In the genomic region with DNA sequence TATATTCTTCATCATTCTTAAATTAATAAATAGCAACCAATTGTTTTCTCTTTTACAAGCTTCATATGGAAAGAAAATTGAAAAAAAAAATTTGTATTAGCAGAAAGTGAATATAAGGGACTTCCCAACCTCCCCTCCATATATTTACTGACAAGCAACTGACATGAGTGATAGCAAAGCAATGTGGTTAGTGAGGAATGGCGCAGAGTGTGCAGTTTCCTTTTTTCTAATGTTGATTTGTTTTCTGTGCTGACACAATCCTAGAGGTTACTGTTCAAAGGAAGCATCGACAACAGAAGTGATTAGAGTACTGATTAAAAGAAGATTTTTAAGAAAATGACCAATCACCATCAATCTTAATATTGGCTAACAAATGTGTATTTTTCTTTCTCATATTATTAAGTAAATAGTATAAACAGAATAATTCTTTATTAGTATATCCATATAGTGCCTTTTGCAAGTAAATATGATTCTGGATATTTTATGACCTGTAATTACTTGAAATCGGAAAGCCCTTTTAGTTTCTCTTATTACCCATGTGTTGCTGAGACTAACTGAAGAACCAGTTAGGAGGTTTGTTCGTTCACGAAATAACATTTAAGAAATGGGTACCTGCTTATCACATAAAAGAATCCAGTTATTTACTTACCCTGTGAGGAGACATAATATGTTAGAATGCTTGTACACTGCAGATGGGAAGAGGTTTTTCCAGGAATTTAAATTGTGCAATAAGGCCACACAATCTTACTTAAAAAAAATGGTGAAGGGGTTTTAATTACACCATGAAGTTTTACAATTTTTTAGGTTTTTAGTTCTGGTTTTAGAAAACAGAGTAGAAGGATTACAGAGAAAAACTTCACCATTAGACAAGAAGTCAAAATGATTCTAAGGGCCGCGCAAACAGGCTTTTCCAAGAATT, we compare ENCODE assay signal across 8 cellular contexts. TPM values are rescaled to one million over a fixed set of nuclear protein-coding genes. Genes with fewer than 3 reads are reported as not detected.
A peak's percentile ranks its signal among the peaks of the same experiment; 100 is the strongest.
DNase-seq lines count a peak whose midpoint lies in the region; ATAC-seq and TF ChIP-seq lines count a peak whose summit lies in the region.

No MANE protein-coding gene starts in this region.

- H3K4me3 Mint-ChIP-seq in progenitor cell of endocrine pancreas (ENCODE audit: low read depth): peak overlapping the region; percentile 87

- no peak for TF ChIP-seq CTCF in HFF-Myc (IDR thresholded peaks at IDR 0.05; ENCODE audit: low read depth, low read length, missing control alignments)
- TF ChIP-seq CTCF in RWPE2 (IDR thresholded peaks at IDR 0.05; ENCODE audit: poor library complexity, severe bottlenecking): no peak
- TF ChIP-seq CTCF in progenitor cell of endocrine pancreas (IDR thresholded peaks at IDR 0.05; ENCODE audit: unreplicated experiment): no peak

- H3K4me1 ChIP-seq in RWPE2 (ENCODE audit: insufficient read depth, poor library complexity, severe bottlenecking) (peaks cover 33% of the 10 kb centered on the region), esophagus (ENCODE audit: control insufficient read depth in 2 of 2, insufficient read depth in 2 of 2, low read length in 1 of 2) (peaks cover 4 to 14% of the 10 kb centered on the region in 2 donors)

- DNase-seq in HFF-Myc (ENCODE audit: extremely low read depth, low read depth) (no peak), RWPE2 (ENCODE audit: low spot score) (no peak), progenitor cell of endocrine pancreas (ENCODE audit: low spot score, unreplicated experiment) (no peak)
- DNase-seq in stimulated activated CD4-positive, alpha-beta T cell treated with anti-CD3 and anti-CD28 coated beads, Interleukin-4, amount 100 ng/mL, for 4 hours: no peak

- H3K27ac ChIP-seq in RWPE2 (ENCODE audit: poor library complexity, severe bottlenecking): peak overlapping the region; percentile 94
- H3K27ac ChIP-seq in esophagus (ENCODE audit: low read depth in 2 of 2, low read length in 1 of 2): peak overlapping the region; percentile 98

- peaks cover 27% of the 10 kb centered on the region for H3K27me3 Mint-ChIP-seq in progenitor cell of endocrine pancreas

- H3K36me3 ChIP-seq in RWPE2 (ENCODE audit: low read depth): peaks cover 23% of the 10 kb centered on the region
- H3K36me3 ChIP-seq in esophagus (ENCODE audit: control insufficient read depth in 2 of 2, insufficient read depth in 2 of 2, low read length in 1 of 2): no peaks in the 10 kb centered on the region

- peak overlapping the region; percentile 0 for H3K27ac Mint-ChIP-seq in progenitor cell of endocrine pancreas

- ATAC-seq in RWPE2 (ENCODE audit: low read depth) (no peak), GM18517 (IDR thresholded peaks at IDR 0.05; ENCODE audit: unreplicated experiment) (no peak), HG02981 (IDR thresholded peaks at IDR 0.05; ENCODE audit: unreplicated experiment) (no peak), GM21737 (IDR thresholded peaks at IDR 0.05; ENCODE audit: unreplicated experiment) (no peak)

- H3K9me3 Mint-ChIP-seq in progenitor cell of endocrine pancreas (ENCODE audit: low read depth): no peaks in the 10 kb centered on the region

- H3K4me3 ChIP-seq in HFF-Myc (replicated peaks; ENCODE audit: low read depth, low read length): peak overlapping the region; percentile 57
- H3K4me3 ChIP-seq in RWPE2 (ENCODE audit: severe bottlenecking): peak overlapping the region; percentile 36
- H3K4me3 ChIP-seq in esophagus (ENCODE audit: low read depth in 1 of 2, low read length in 2 of 2): peak overlapping the region; percentile 30 to 63

- H3K4me1 Mint-ChIP-seq in progenitor cell of endocrine pancreas (ENCODE audit: low read depth): peaks cover 36% of the 10 kb centered on the region

- H3K27me3 ChIP-seq in RWPE2 (ENCODE audit: insufficient read depth, poor library complexity, severe bottlenecking) (no peaks in the 10 kb centered on the region), esophagus (ENCODE audit: control insufficient read depth in 1 of 2, insufficient read depth in 2 of 2, low read length in 2 of 2) (peaks cover 0 to 3% of the 10 kb centered on the region in 2 donors)

- H3K36me3 Mint-ChIP-seq in progenitor cell of endocrine pancreas (ENCODE audit: insufficient read depth): no peaks in the 10 kb centered on the region

- H3K9me3 ChIP-seq in RWPE2 (ENCODE audit: severe bottlenecking) (no peaks in the 10 kb centered on the region), esophagus (ENCODE audit: control insufficient read depth in 2 of 2, insufficient read depth in 1 of 2, low read depth in 1 of 2, low read length in 1 of 2) (no peaks in the 10 kb centered on the region)

- 16 to 34% methylated on average over 7 of the region's 7 CpGs for WGBS in esophagus, 2 donors

RNA-seq across cellular contexts. Expression of gene PTGER4, which starts 1.4 kb away (rescaled TPM):
- 1 to 10 TPM; 1.2 to 1.4 TPM for polyA plus RNA-seq in esophagus
- total RNA-seq in progenitor cell of endocrine pancreas: 4.7 and 5.6 TPM in 2 replicates
